Comparison of ENCODE assay signal across 9 cellular contexts in genomic region chr10:133334495-133335237, GRCh38. TPM values are rescaled to one million over a fixed set of nuclear protein-coding genes. Genes with fewer than 3 reads are reported as not detected.
DNase-seq lines count a peak whose midpoint lies in the region; ATAC-seq, FAIRE-seq and TF ChIP-seq lines count a peak whose summit lies in the region.
"Had no signal": no experiment of that assay in that cellular context is flagged by ENCODE, and none has a peak within 500 bp of the region (broad histone marks: within the 10 kb centered on the region; RNA-seq: fewer than 3 reads in every experiment).

No MANE protein-coding gene starts in this region.

- POLR2A ChIA-PET in MCF 10A (lab: Yijun Ruan, JAX) (no interaction called here), HepG2 (lab: Yijun Ruan, JAX) (interaction anchor here (1.0 kb wide), 1 partner anchor 23 kb away, joined by 3 read pairs; the partner anchor contains the start of gene FUOM)

- TF ChIP-seq POLR2A in HepG2 (IDR thresholded peaks at IDR 0.05; ENCODE audit: insufficient read depth in 1 of 2, low read depth in 2 of 2, low read length in 2 of 2) (no peak), upper lobe of left lung (IDR thresholded peaks at IDR 0.05) (no peak)

- H3K27me3 ChIP-seq in HepG2 (ENCODE audit: control insufficient read depth in 1 of 2, insufficient read depth in 2 of 2, low read length in 2 of 2) (peaks cover 6 to 61% of the 10 kb centered on the region in 2 experiments; a peak in 4 of 5 replicates), upper lobe of left lung (peaks cover 0 to 38% (median 24%) of the 10 kb centered on the region in 4 donors)

- H3K4me3 ChIP-seq in HepG2 (replicated peaks in 1 of 3; ENCODE audit: insufficient read depth in 1 of 3, low read depth in 2 of 3, low read length in 3 of 3): peak overlapping the region; percentile 19 to 72 (median 42); a peak in 4 of 6 replicates
- H3K4me3 ChIP-seq in upper lobe of left lung: peak overlapping the region in 3 of 4 donors; percentile 33 to 45 (median 40)

- H3K27ac Mint-ChIP-seq in activated naive CD4-positive, alpha-beta T cell treated with anti-CD3 and anti-CD28 coated beads, Interleukin-2, amount 50 U/mL, for 24 hours: no peak overlapping the region
- no peak overlapping the region for H3K27ac Mint-ChIP-seq in MCF 10A (ENCODE audit: low read depth, unreplicated experiment)

- no peaks in the 10 kb centered on the region for H3K36me3 ChIP-seq in HepG2 (replicated peaks in 1 of 2; ENCODE audit: control insufficient read depth in 1 of 2, insufficient read depth in 2 of 2, low read length in 2 of 2)
- H3K36me3 ChIP-seq in upper lobe of left lung: no peaks in the 10 kb centered on the region

- no peaks in the 10 kb centered on the region for H3K9me3 Mint-ChIP-seq in activated naive CD4-positive, alpha-beta T cell treated with anti-CD3 and anti-CD28 coated beads, Interleukin-2, amount 50 U/mL, for 24 hours
- H3K9me3 Mint-ChIP-seq in MCF 10A (ENCODE audit: unreplicated experiment): no peaks in the 10 kb centered on the region

- no peak for FAIRE-seq in HepG2 (lab: Jason Lieb, UNC)

- no peaks in the 10 kb centered on the region for H3K27me3 Mint-ChIP-seq in activated naive CD4-positive, alpha-beta T cell treated with anti-CD3 and anti-CD28 coated beads, Interleukin-2, amount 50 U/mL, for 24 hours
- peaks cover 43% of the 10 kb centered on the region for H3K27me3 Mint-ChIP-seq in MCF 10A (ENCODE audit: insufficient read depth, unreplicated experiment)

- TF ChIP-seq EP300 in HepG2 (IDR thresholded peaks at IDR 0.05; ENCODE audit: low read depth in 2 of 2, low read length in 2 of 2) (no peak), HepG2 (CRISPR knock-in tag; IDR thresholded peaks at IDR 0.05; ENCODE audit: borderline replicate concordance) (no peak), upper lobe of left lung (IDR thresholded peaks at IDR 0.05) (no peak)

- no peaks in the 10 kb centered on the region for H3K79me2 ChIP-seq in HepG2 (ENCODE audit: insufficient read depth, low read length)

- TF ChIP-seq RAD21 in HepG2 (CRISPR knock-in tag; IDR thresholded peaks at IDR 0.05): no peak

- TF ChIP-seq CTCF in MCF 10A (IDR thresholded peaks at IDR 0.05; ENCODE audit: unreplicated experiment): no peak
- no peak for TF ChIP-seq CTCF in HepG2 (CRISPR knock-in tag; IDR thresholded peaks at IDR 0.05)
- no peak for TF ChIP-seq CTCF in upper lobe of left lung (IDR thresholded peaks at IDR 0.05)

- H3K27ac ChIP-seq in HepG2 (ENCODE audit: extremely low read length, insufficient read depth, low read length) (no peak overlapping the region), upper lobe of left lung (peak overlapping the region in 2 of 4 donors; percentile 10 to 52)

- H3K9ac ChIP-seq in HepG2 (ENCODE audit: insufficient read depth, low read depth, low read length): 0 out of 2 replicates have a peak overlapping the region, but pooled peaks have one; percentile 8

- CTCF ChIA-PET in MCF 10A (lab: Yijun Ruan, JAX): interaction anchor here (0.6 to 1.1 kb wide), 3 partner anchors 16 to 499 kb away, joined by 3 to 4 read pairs (median 3); no protein-coding TSS in a partner anchor
- CTCF ChIA-PET in HepG2 (lab: Yijun Ruan, JAX; ENCODE audit: low intra/inter-chr PET ratio, low total read pairs): no interaction called here

- in situ Hi-C loops in HepG2 (cut with HindIII; ENCODE audit: extremely low pct_ligation_motif_present, low pct_unique_long_range_greater_than_20kb): no loop called here

- DNase-seq in activated naive CD4-positive, alpha-beta T cell (lab: John Stamatoyannopoulos, UW): no peak
- DNase-seq in MCF 10A (ENCODE audit: unreplicated experiment) (no peak), HepG2 (ENCODE audit: low spot score) (no peak), upper lobe of left lung (peak in 1 of 2 donors; percentile 88), putamen (ENCODE audit: low spot score) (no peak), NCI-H1930 (lab: John Stamatoyannopoulos, UW) (no peak), EL (no peak)

- H3K9me3 ChIP-seq in HepG2 (ENCODE audit: low read length) (no peaks in the 10 kb centered on the region), upper lobe of left lung (no peaks in the 10 kb centered on the region)

- intact Hi-C loops in MCF 10A (cut with micrococcal nuclease): no loop called here
- intact Hi-C loops in HepG2 (cut with micrococcal nuclease; ENCODE audit: unreplicated experiment): no loop called here

- H3K4me3 Mint-ChIP-seq in activated naive CD4-positive, alpha-beta T cell treated with anti-CD3 and anti-CD28 coated beads, Interleukin-2, amount 50 U/mL, for 24 hours: peak overlapping the region; percentile 82
- peak overlapping the region; percentile 60 for H3K4me3 Mint-ChIP-seq in MCF 10A (ENCODE audit: unreplicated experiment)

- peak overlapping the region; percentile 64 for H3K4me2 ChIP-seq in HepG2 (ENCODE audit: low read depth, low read length)

- H3K36me3 Mint-ChIP-seq in activated naive CD4-positive, alpha-beta T cell treated with anti-CD3 and anti-CD28 coated beads, Interleukin-2, amount 50 U/mL, for 24 hours: no peaks in the 10 kb centered on the region
- H3K36me3 Mint-ChIP-seq in MCF 10A (ENCODE audit: insufficient read depth, unreplicated experiment): no peaks in the 10 kb centered on the region

- no TSS peak for BruUV-seq in MCF 10A (replicated peaks; lab: Mats Ljungman, UMichigan)
- BruUV-seq in HepG2 (replicated peaks; lab: Mats Ljungman, UMichigan): no TSS peak

- no peak overlapping the region for H2AFZ ChIP-seq in HepG2 (ENCODE audit: low read length)

- ATAC-seq in HepG2 (peak; percentile 66), upper lobe of left lung (ENCODE audit: low FRiP score in 2 of 2) (peak in 1 of 2 donors; percentile 42)

- no peaks in the 10 kb centered on the region for H4K20me1 ChIP-seq in HepG2 (ENCODE audit: insufficient read depth, low read length)

- H3K4me1 ChIP-seq in HepG2 (ENCODE audit: insufficient read depth, low read length) (peaks cover 22% of the 10 kb centered on the region), upper lobe of left lung (peaks cover 26 to 30% (median 26%) of the 10 kb centered on the region in 4 donors)

- WGBS in HepG2 (ENCODE audit: low lambda C conversion rate): 9% methylated on average over 32 of the region's 51 CpGs
- 14 to 34% methylated on average over 20 to 42 of the region's 51 CpGs for WGBS in upper lobe of left lung, 2 donors

- H3K4me1 Mint-ChIP-seq in activated naive CD4-positive, alpha-beta T cell treated with anti-CD3 and anti-CD28 coated beads, Interleukin-2, amount 50 U/mL, for 24 hours: peaks cover 4% of the 10 kb centered on the region
- H3K4me1 Mint-ChIP-seq in MCF 10A (ENCODE audit: insufficient read depth, unreplicated experiment): no peaks in the 10 kb centered on the region

RNA-seq across cellular contexts. Expression of gene CALY, which starts 2.0 kb away (rescaled TPM):
- total RNA-seq in MCF 10A (2022): not detected in 2 replicates
- not detected in 2 replicates for total RNA-seq in HepG2 (2016; rRNA removed; fragmentation: Illumina TruSeq; extraction: Trizol)
- total RNA-seq in HepG2 (2016; cell fraction: cytosol; rRNA removed; fragmentation: Illumina TruSeq; extraction: Trizol; ENCODE audit: low read depth): not detected in 2 replicates
- not detected in 2 replicates for total RNA-seq in HepG2 (2016; cell fraction: insoluble cytoplasmic fraction; rRNA removed; fragmentation: Illumina TruSeq; extraction: Trizol)
- not detected in 2 replicates for total RNA-seq in HepG2 (2016; cell fraction: membrane; rRNA removed; fragmentation: Illumina TruSeq; extraction: Trizol)
- not detected in 2 replicates for total RNA-seq in HepG2 (2016; cell fraction: nucleus; rRNA removed; fragmentation: Illumina TruSeq; extraction: Trizol)
- 0.08 and 0.21 TPM in 2 replicates for polyA plus RNA-seq in HepG2 (2011; rRNA removed)
- 0.12 and 0.31 TPM in 2 replicates for polyA plus RNA-seq in HepG2 (2011; cell fraction: cytosol; rRNA removed)
- polyA plus RNA-seq in HepG2 (2011; cell fraction: nucleus; rRNA removed): 0.50 and 0.55 TPM in 2 replicates
- polyA plus RNA-seq in HepG2 (2012): 0.23 and 0.35 TPM in 2 replicates
- not detected in 2 replicates for polyA plus RNA-seq in HepG2 (2016; cell fraction: cytosol; fragmentation: Illumina TruSeq; extraction: Trizol; ENCODE audit: low read depth)
- polyA plus RNA-seq in HepG2 (2016; cell fraction: insoluble cytoplasmic fraction; fragmentation: Illumina TruSeq; extraction: Trizol; ENCODE audit: low read depth): not detected in 2 replicates
- not detected in 2 replicates for polyA plus RNA-seq in HepG2 (2016; cell fraction: membrane; fragmentation: Illumina TruSeq; extraction: Trizol; ENCODE audit: low read depth)
- polyA plus RNA-seq in HepG2 (2016; cell fraction: nucleus; fragmentation: Illumina TruSeq; extraction: Trizol; ENCODE audit: insufficient read depth, low read depth): not detected in 2 replicates
- polyA minus RNA-seq in HepG2 (2011; rRNA and poly(A)+ RNA removed; ENCODE audit: low replicate concordance): 0.12 TPM in 1 of 2 replicates, not detected in the other
- polyA minus RNA-seq in HepG2 (2011; cell fraction: cytosol; rRNA and poly(A)+ RNA removed): not detected in 2 replicates
- not detected in 2 replicates for polyA minus RNA-seq in HepG2 (2011; cell fraction: nucleus; rRNA and poly(A)+ RNA removed)
- total RNA-seq in upper lobe of left lung: 1 to 10 TPM in 1 of 6 donors, not detected in 5; 7.4 TPM
- total RNA-seq: LHCN-M2 had no signal

RNA-seq across cellular contexts. Expression of gene PRAP1, which starts 12.5 kb away (rescaled TPM):
- total RNA-seq in MCF 10A (2022) (not detected in 2 replicates), HepG2 (2016; rRNA removed; fragmentation: Illumina TruSeq; extraction: Trizol) (22.4 and 48.2 TPM in 2 replicates), upper lobe of left lung (not detected)
- 14.5 and 19.5 TPM in 2 replicates for total RNA-seq in HepG2 (2016; cell fraction: cytosol; rRNA removed; fragmentation: Illumina TruSeq; extraction: Trizol; ENCODE audit: low read depth)
- 19.1 and 44.0 TPM in 2 replicates for total RNA-seq in HepG2 (2016; cell fraction: insoluble cytoplasmic fraction; rRNA removed; fragmentation: Illumina TruSeq; extraction: Trizol)
- total RNA-seq in HepG2 (2016; cell fraction: membrane; rRNA removed; fragmentation: Illumina TruSeq; extraction: Trizol): 12.8 and 15.9 TPM in 2 replicates
- 39.5 and 48.3 TPM in 2 replicates for total RNA-seq in HepG2 (2016; cell fraction: nucleus; rRNA removed; fragmentation: Illumina TruSeq; extraction: Trizol)
- polyA plus RNA-seq in HepG2 (2011; rRNA removed): 20.8 and 26.7 TPM in 2 replicates
- polyA plus RNA-seq in HepG2 (2011; cell fraction: cytosol; rRNA removed): 32.8 and 46.2 TPM in 2 replicates
- polyA plus RNA-seq in HepG2 (2011; cell fraction: nucleus; rRNA removed): 13.6 and 16.7 TPM in 2 replicates
- polyA plus RNA-seq in HepG2 (2012): 18.3 and 22.2 TPM in 2 replicates
- polyA plus RNA-seq in HepG2 (2016; cell fraction: cytosol; fragmentation: Illumina TruSeq; extraction: Trizol; ENCODE audit: low read depth): 25.2 and 25.3 TPM in 2 replicates
- polyA plus RNA-seq in HepG2 (2016; cell fraction: insoluble cytoplasmic fraction; fragmentation: Illumina TruSeq; extraction: Trizol; ENCODE audit: low read depth): 31.2 and 35.2 TPM in 2 replicates
- polyA plus RNA-seq in HepG2 (2016; cell fraction: membrane; fragmentation: Illumina TruSeq; extraction: Trizol; ENCODE audit: low read depth): 21.3 and 23.0 TPM in 2 replicates
- polyA plus RNA-seq in HepG2 (2016; cell fraction: nucleus; fragmentation: Illumina TruSeq; extraction: Trizol; ENCODE audit: insufficient read depth, low read depth): 99.8 and 108 TPM in 2 replicates
- polyA minus RNA-seq in HepG2 (2011; rRNA and poly(A)+ RNA removed; ENCODE audit: low replicate concordance): 11.2 TPM in 1 of 2 replicates, not detected in the other
- polyA minus RNA-seq in HepG2 (2011; cell fraction: cytosol; rRNA and poly(A)+ RNA removed): 7.7 and 10.1 TPM in 2 replicates
- polyA minus RNA-seq in HepG2 (2011; cell fraction: nucleus; rRNA and poly(A)+ RNA removed): 2.6 and 4.7 TPM in 2 replicates
- total RNA-seq: LHCN-M2 had no signal

RNA-seq across cellular contexts. Expression of gene FUOM, which starts 23.2 kb away (rescaled TPM):
- total RNA-seq in MCF 10A (2022) (16.6 and 22.6 TPM in 2 replicates), HepG2 (2016; rRNA removed; fragmentation: Illumina TruSeq; extraction: Trizol) (60.4 and 64.2 TPM in 2 replicates), upper lobe of left lung (10 to 100 TPM; 15.4 to 37.5 (median 26.0) TPM)
- 57.8 and 71.7 TPM in 2 replicates for total RNA-seq in HepG2 (2016; cell fraction: cytosol; rRNA removed; fragmentation: Illumina TruSeq; extraction: Trizol; ENCODE audit: low read depth)
- 67.9 and 76.3 TPM in 2 replicates for total RNA-seq in HepG2 (2016; cell fraction: insoluble cytoplasmic fraction; rRNA removed; fragmentation: Illumina TruSeq; extraction: Trizol)
- 58.7 and 70.4 TPM in 2 replicates for total RNA-seq in HepG2 (2016; cell fraction: membrane; rRNA removed; fragmentation: Illumina TruSeq; extraction: Trizol)
- 36.8 and 40.4 TPM in 2 replicates for total RNA-seq in HepG2 (2016; cell fraction: nucleus; rRNA removed; fragmentation: Illumina TruSeq; extraction: Trizol)
- 27.5 and 29.3 TPM in 2 replicates for polyA plus RNA-seq in HepG2 (2011; rRNA removed)
- 32.4 and 52.6 TPM in 2 replicates for polyA plus RNA-seq in HepG2 (2011; cell fraction: cytosol; rRNA removed)
- 38.8 and 43.2 TPM in 2 replicates for polyA plus RNA-seq in HepG2 (2011; cell fraction: nucleus; rRNA removed)
- 14.1 and 20.9 TPM in 2 replicates for polyA plus RNA-seq in HepG2 (2012)
- polyA plus RNA-seq in HepG2 (2016; cell fraction: cytosol; fragmentation: Illumina TruSeq; extraction: Trizol; ENCODE audit: low read depth): 45.1 and 62.7 TPM in 2 replicates
- 61.9 and 62.9 TPM in 2 replicates for polyA plus RNA-seq in HepG2 (2016; cell fraction: insoluble cytoplasmic fraction; fragmentation: Illumina TruSeq; extraction: Trizol; ENCODE audit: low read depth)
- polyA plus RNA-seq in HepG2 (2016; cell fraction: membrane; fragmentation: Illumina TruSeq; extraction: Trizol; ENCODE audit: low read depth): 48.7 and 50.0 TPM in 2 replicates
- 39.1 and 50.6 TPM in 2 replicates for polyA plus RNA-seq in HepG2 (2016; cell fraction: nucleus; fragmentation: Illumina TruSeq; extraction: Trizol; ENCODE audit: insufficient read depth, low read depth)
- polyA minus RNA-seq in HepG2 (2011; rRNA and poly(A)+ RNA removed; ENCODE audit: low replicate concordance): 5.1 and 15.7 TPM in 2 replicates
- 4.8 and 6.5 TPM in 2 replicates for polyA minus RNA-seq in HepG2 (2011; cell fraction: cytosol; rRNA and poly(A)+ RNA removed)
- polyA minus RNA-seq in HepG2 (2011; cell fraction: nucleus; rRNA and poly(A)+ RNA removed): 34.6 and 37.3 TPM in 2 replicates

RNA-seq across cellular contexts. Expression of gene ZNF511, which starts 26.0 kb away (rescaled TPM):
- total RNA-seq in MCF 10A (2022) (28.9 and 42.7 TPM in 2 replicates), HepG2 (2016; rRNA removed; fragmentation: Illumina TruSeq; extraction: Trizol) (53.4 and 66.4 TPM in 2 replicates), upper lobe of left lung (10 to 100 TPM; 12.6 to 44.2 (median 33.0) TPM)
- total RNA-seq in HepG2 (2016; cell fraction: cytosol; rRNA removed; fragmentation: Illumina TruSeq; extraction: Trizol; ENCODE audit: low read depth): 127 and 151 TPM in 2 replicates
- total RNA-seq in HepG2 (2016; cell fraction: insoluble cytoplasmic fraction; rRNA removed; fragmentation: Illumina TruSeq; extraction: Trizol): 45.9 and 63.3 TPM in 2 replicates
- 118 and 128 TPM in 2 replicates for total RNA-seq in HepG2 (2016; cell fraction: membrane; rRNA removed; fragmentation: Illumina TruSeq; extraction: Trizol)
- total RNA-seq in HepG2 (2016; cell fraction: nucleus; rRNA removed; fragmentation: Illumina TruSeq; extraction: Trizol): 24.0 and 36.2 TPM in 2 replicates
- 35.6 and 37.0 TPM in 2 replicates for polyA plus RNA-seq in HepG2 (2011; rRNA removed)
- polyA plus RNA-seq in HepG2 (2011; cell fraction: cytosol; rRNA removed): 27.9 and 34.4 TPM in 2 replicates
- 40.1 and 48.7 TPM in 2 replicates for polyA plus RNA-seq in HepG2 (2011; cell fraction: nucleus; rRNA removed)
- polyA plus RNA-seq in HepG2 (2012): 30.0 and 30.3 TPM in 2 replicates
- 150 and 156 TPM in 2 replicates for polyA plus RNA-seq in HepG2 (2016; cell fraction: cytosol; fragmentation: Illumina TruSeq; extraction: Trizol; ENCODE audit: low read depth)
- polyA plus RNA-seq in HepG2 (2016; cell fraction: insoluble cytoplasmic fraction; fragmentation: Illumina TruSeq; extraction: Trizol; ENCODE audit: low read depth): 57.9 and 63.8 TPM in 2 replicates
- 121 and 129 TPM in 2 replicates for polyA plus RNA-seq in HepG2 (2016; cell fraction: membrane; fragmentation: Illumina TruSeq; extraction: Trizol; ENCODE audit: low read depth)
- 62.1 and 62.9 TPM in 2 replicates for polyA plus RNA-seq in HepG2 (2016; cell fraction: nucleus; fragmentation: Illumina TruSeq; extraction: Trizol; ENCODE audit: insufficient read depth, low read depth)
- polyA minus RNA-seq in HepG2 (2011; rRNA and poly(A)+ RNA removed; ENCODE audit: low replicate concordance): 48.5 and 63.6 TPM in 2 replicates
- polyA minus RNA-seq in HepG2 (2011; cell fraction: cytosol; rRNA and poly(A)+ RNA removed): 11.6 and 21.1 TPM in 2 replicates
- polyA minus RNA-seq in HepG2 (2011; cell fraction: nucleus; rRNA and poly(A)+ RNA removed): 13.3 and 16.2 TPM in 2 replicates

RNA-seq across cellular contexts. Expression of gene TUBGCP2, which starts 26.0 kb away (rescaled TPM):
- total RNA-seq in MCF 10A (2022): 95.9 and 96.2 TPM in 2 replicates
- total RNA-seq in HepG2 (2016; rRNA removed; fragmentation: Illumina TruSeq; extraction: Trizol): 34.5 and 44.1 TPM in 2 replicates
- 7.2 and 8.9 TPM in 2 replicates for total RNA-seq in HepG2 (2016; cell fraction: cytosol; rRNA removed; fragmentation: Illumina TruSeq; extraction: Trizol; ENCODE audit: low read depth)
- 37.9 and 41.1 TPM in 2 replicates for total RNA-seq in HepG2 (2016; cell fraction: insoluble cytoplasmic fraction; rRNA removed; fragmentation: Illumina TruSeq; extraction: Trizol)
- 17.0 and 24.0 TPM in 2 replicates for total RNA-seq in HepG2 (2016; cell fraction: membrane; rRNA removed; fragmentation: Illumina TruSeq; extraction: Trizol)
- 16.5 and 20.7 TPM in 2 replicates for total RNA-seq in HepG2 (2016; cell fraction: nucleus; rRNA removed; fragmentation: Illumina TruSeq; extraction: Trizol)
- polyA plus RNA-seq in HepG2 (2011; rRNA removed): 21.3 and 22.6 TPM in 2 replicates
- 14.3 and 19.4 TPM in 2 replicates for polyA plus RNA-seq in HepG2 (2011; cell fraction: cytosol; rRNA removed)
- 51.6 and 62.8 TPM in 2 replicates for polyA plus RNA-seq in HepG2 (2011; cell fraction: nucleus; rRNA removed)
- polyA plus RNA-seq in HepG2 (2012): 17.9 and 24.1 TPM in 2 replicates
- 4.7 and 4.8 TPM in 2 replicates for polyA plus RNA-seq in HepG2 (2016; cell fraction: cytosol; fragmentation: Illumina TruSeq; extraction: Trizol; ENCODE audit: low read depth)
- 34.0 and 36.8 TPM in 2 replicates for polyA plus RNA-seq in HepG2 (2016; cell fraction: insoluble cytoplasmic fraction; fragmentation: Illumina TruSeq; extraction: Trizol; ENCODE audit: low read depth)
- polyA plus RNA-seq in HepG2 (2016; cell fraction: membrane; fragmentation: Illumina TruSeq; extraction: Trizol; ENCODE audit: low read depth): 8.5 and 11.7 TPM in 2 replicates
- 51.1 and 52.9 TPM in 2 replicates for polyA plus RNA-seq in HepG2 (2016; cell fraction: nucleus; fragmentation: Illumina TruSeq; extraction: Trizol; ENCODE audit: insufficient read depth, low read depth)
- 49.0 and 64.6 TPM in 2 replicates for polyA minus RNA-seq in HepG2 (2011; rRNA and poly(A)+ RNA removed; ENCODE audit: low replicate concordance)
- 16.4 and 17.1 TPM in 2 replicates for polyA minus RNA-seq in HepG2 (2011; cell fraction: cytosol; rRNA and poly(A)+ RNA removed)
- polyA minus RNA-seq in HepG2 (2011; cell fraction: nucleus; rRNA and poly(A)+ RNA removed): 29.6 and 40.8 TPM in 2 replicates
- total RNA-seq in upper lobe of left lung: 100 to 1,000 TPM in 1 of 6 donors, 10 to 100 TPM in 5; 41.7 to 106 (median 56.3) TPM

Comparison
In these comparisons a context has a peak if more than half of its experiments do, and no peak if none do; other contexts are left out.
1. RNA of gene PRAP1, which starts 12.5 kb away (total RNA-seq): 12.8 to 48.3 TPM in HepG2; not detected in MCF 10A and not detected in upper lobe of left lung; every median in the first group is over 10 times any median in the second.